ENCODE assay signal across 18 cellular contexts in genomic region chr21:44413566-44414290, GRCh38. TPM values are rescaled to one million over a fixed set of nuclear protein-coding genes. Genes with fewer than 3 reads are reported as not detected.
A peak's percentile ranks its signal among the peaks of the same experiment; 100 is the strongest.
DNase-seq lines count a peak whose midpoint lies in the region; ATAC-seq and TF ChIP-seq lines count a peak whose summit lies in the region.
"Had no signal": no experiment of that assay in that cellular context is flagged by ENCODE, and none has a peak within 500 bp of the region (broad histone marks: within the 10 kb centered on the region; RNA-seq: fewer than 3 reads in every experiment).

No MANE protein-coding gene starts in this region.

- peak; percentile 13 for DNase-seq in activated T-cell treated with anti-CD3 and anti-CD28 coated beads, Interleukin-2, amount 50 U/mL, for 24 hours
- DNase-seq in activated T-cell treated with anti-CD3 and anti-CD28 coated beads, Interleukin-2, amount 50 U/mL, for 1 hour: no peak
- peak; percentile 59 for DNase-seq in chondrocyte (ENCODE audit: low spot score)
- DNase-seq in mucosa of descending colon: peak in 2 of 3 donors; percentile 8 to 36
- peak; percentile 46 to 63 for DNase-seq in suprapubic skin (ENCODE audit: low spot score in 2 of 2)
- no peak for DNase-seq in activated CD8-positive, alpha-beta T cell treated with anti-CD3 and anti-CD28 coated beads, Interleukin-2, amount 10 ng/mL, durations not matched to agents 7 days and 5 days
- DNase-seq in DMS 273 (lab: John Stamatoyannopoulos, UW; ENCODE audit: unreplicated experiment): no peak
- no peak for DNase-seq in occipital lobe (lab: John Stamatoyannopoulos, UW)
- DNase-seq: C1 segment of cervical spinal cord, DMS 273 treated with DMSO at 0.1 percent for 48 hours, GF-D8, NCI-H1048, NCI-H1436 treated with DMSO at 0.1 percent for 48 hours, NCI-H2081, NCI-H510A treated with DMSO at 0.1 percent for 48 hours, NCI-H82 had no signal

- intact Hi-C loops in mucosa of descending colon (cut with DNase I, micrococcal nuclease): no loop called here

- peaks cover 51% of the 10 kb centered on the region for H3K36me3 Mint-ChIP-seq in activated T-cell treated with anti-CD3 and anti-CD28 coated beads, Interleukin-2, amount 50 U/mL, for 24 hours (ENCODE audit: low read depth)
- peaks cover 3% of the 10 kb centered on the region for H3K36me3 Mint-ChIP-seq in chondrocyte (ENCODE audit: low read depth)
- peaks cover 59% of the 10 kb centered on the region for H3K36me3 Mint-ChIP-seq in activated CD8-positive, alpha-beta T cell treated with anti-CD3 and anti-CD28 coated beads, Interleukin-2, amount 10 ng/mL, durations not matched to agents 7 days and 5 days (ENCODE audit: low read depth)

- no peak overlapping the region for H3K4me3 Mint-ChIP-seq in activated T-cell treated with anti-CD3 and anti-CD28 coated beads, Interleukin-2, amount 50 U/mL, for 24 hours
- no peak overlapping the region for H3K4me3 Mint-ChIP-seq in chondrocyte (ENCODE audit: unreplicated experiment)
- no peak overlapping the region for H3K4me3 Mint-ChIP-seq in activated CD8-positive, alpha-beta T cell treated with anti-CD3 and anti-CD28 coated beads, Interleukin-2, amount 10 ng/mL, durations not matched to agents 7 days and 5 days

- no peaks in the 10 kb centered on the region for H3K27me3 Mint-ChIP-seq in activated T-cell treated with anti-CD3 and anti-CD28 coated beads, Interleukin-2, amount 50 U/mL, for 24 hours
- H3K27me3 Mint-ChIP-seq in chondrocyte (ENCODE audit: low read depth): peaks cover 24% of the 10 kb centered on the region
- H3K27me3 Mint-ChIP-seq in activated CD8-positive, alpha-beta T cell treated with anti-CD3 and anti-CD28 coated beads, Interleukin-2, amount 10 ng/mL, durations not matched to agents 7 days and 5 days (ENCODE audit: low read depth): no peaks in the 10 kb centered on the region

- CTCF ChIA-PET in activated CD8-positive, alpha-beta T cell treated with anti-CD3 and anti-CD28 coated beads, Interleukin-2, amount 10 ng/mL, durations not matched to agents 7 days and 5 days (lab: Charles Lee): no interaction called here

- ATAC-seq in mucosa of descending colon: no peak
- no peak for ATAC-seq in activated CD8-positive, alpha-beta T cell treated with anti-CD3 and anti-CD28 coated beads, Interleukin-2, amount 10 ng/mL, durations not matched to agents 7 days and 5 days
- ATAC-seq: A549 had no signal

- H3K4me3 ChIP-seq in mucosa of descending colon (no peak overlapping the region), suprapubic skin (no peak overlapping the region)
- H3K4me3 ChIP-seq: A549 had no signal

- no peaks in the 10 kb centered on the region for H3K9me3 Mint-ChIP-seq in activated T-cell treated with anti-CD3 and anti-CD28 coated beads, Interleukin-2, amount 50 U/mL, for 24 hours
- peaks cover 14% of the 10 kb centered on the region for H3K9me3 Mint-ChIP-seq in chondrocyte (ENCODE audit: low read depth)
- H3K9me3 Mint-ChIP-seq in activated CD8-positive, alpha-beta T cell treated with anti-CD3 and anti-CD28 coated beads, Interleukin-2, amount 10 ng/mL, durations not matched to agents 7 days and 5 days (ENCODE audit: insufficient read depth): peaks cover 4% of the 10 kb centered on the region

- H3K27ac Mint-ChIP-seq in activated T-cell treated with anti-CD3 and anti-CD28 coated beads, Interleukin-2, amount 50 U/mL, for 24 hours: no peak overlapping the region
- H3K27ac Mint-ChIP-seq in chondrocyte (ENCODE audit: unreplicated experiment): no peak overlapping the region
- H3K27ac Mint-ChIP-seq in activated CD8-positive, alpha-beta T cell treated with anti-CD3 and anti-CD28 coated beads, Interleukin-2, amount 10 ng/mL, durations not matched to agents 7 days and 5 days: no peak overlapping the region

- TF ChIP-seq EP300 in suprapubic skin (IDR thresholded peaks at IDR 0.05): no peak

- no peaks in the 10 kb centered on the region for H3K4me1 Mint-ChIP-seq in activated T-cell treated with anti-CD3 and anti-CD28 coated beads, Interleukin-2, amount 50 U/mL, for 24 hours (ENCODE audit: low read depth)
- no peaks in the 10 kb centered on the region for H3K4me1 Mint-ChIP-seq in chondrocyte (ENCODE audit: low read depth)
- H3K4me1 Mint-ChIP-seq in activated CD8-positive, alpha-beta T cell treated with anti-CD3 and anti-CD28 coated beads, Interleukin-2, amount 10 ng/mL, durations not matched to agents 7 days and 5 days (ENCODE audit: low read depth): no peaks in the 10 kb centered on the region

- peaks cover 30% of the 10 kb centered on the region for H3K27me3 ChIP-seq in suprapubic skin

- H3K4me1 ChIP-seq in mucosa of descending colon (ENCODE audit: low read depth) (no peaks in the 10 kb centered on the region), suprapubic skin (no peaks in the 10 kb centered on the region)
- H3K4me1 ChIP-seq: A549 had no signal

- H3K36me3 ChIP-seq in mucosa of descending colon (ENCODE audit: low read depth): no peaks in the 10 kb centered on the region
- no peaks in the 10 kb centered on the region for H3K36me3 ChIP-seq in suprapubic skin

- POLR2A ChIA-PET in activated CD8-positive, alpha-beta T cell treated with anti-CD3 and anti-CD28 coated beads, Interleukin-2, amount 10 ng/mL, durations not matched to agents 7 days and 5 days (lab: Charles Lee): no interaction called here

- WGBS in suprapubic skin: 97% methylated on average over 20 of the region's 27 CpGs

- no peak for TF ChIP-seq CTCF in chondrocyte (IDR thresholded peaks at IDR 0.05)
- TF ChIP-seq CTCF in mucosa of descending colon (IDR thresholded peaks at IDR 0.05): no peak
- TF ChIP-seq CTCF in suprapubic skin (IDR thresholded peaks at IDR 0.05): no peak

- H3K27ac ChIP-seq in suprapubic skin: no peak overlapping the region
- H3K27ac ChIP-seq: A549 had no signal

- TF ChIP-seq POLR2A in suprapubic skin (IDR thresholded peaks at IDR 0.05): no peak

- no peaks in the 10 kb centered on the region for H3K9me3 ChIP-seq in mucosa of descending colon
- no peaks in the 10 kb centered on the region for H3K9me3 ChIP-seq in suprapubic skin
- H3K9me3 ChIP-seq: A549 had no signal

RNA-seq across cellular contexts. Expression of gene LRRC3, which starts 41.6 kb away (rescaled TPM):
- total RNA-seq in chondrocyte (3.3 to 8.0 TPM (median 7.4 TPM) in 3 replicates), mucosa of descending colon (10 to 100 TPM in 1 of 3 donors, 1 to 10 TPM in 2; 2.1 to 17.9 (median 2.7) TPM), suprapubic skin (1 to 10 TPM; 3.9 to 6.2 (median 4.7) TPM), occipital lobe (4.8 TPM)
- total RNA-seq in activated CD8-positive, alpha-beta T cell treated with anti-CD3 and anti-CD28 coated beads, Interleukin-2, amount 10 ng/mL, durations not matched to agents 7 days and 5 days: 1 to 10 TPM; 3.2 to 3.4 TPM
- total RNA-seq: MCF 10A had no signal

Comparison
In these comparisons a context has a peak if more than half of its experiments do, and no peak if none do; other contexts are left out.
1. DNase-seq: peak in activated T-cell treated with anti-CD3 and anti-CD28 coated beads, Interleukin-2, amount 50 U/mL, for 24 hours (single experiment), chondrocyte (single experiment), mucosa of descending colon (2 of 3) and suprapubic skin (2 of 2); none in activated T-cell treated with anti-CD3 and anti-CD28 coated beads, Interleukin-2, amount 50 U/mL, for 1 hour (single experiment), activated CD8-positive, alpha-beta T cell treated with anti-CD3 and anti-CD28 coated beads, Interleukin-2, amount 10 ng/mL, durations not matched to agents 7 days and 5 days (single experiment), DMS 273 (single experiment) and occipital lobe (single experiment).